Comparison of ENCODE assay signal across 1 cellular context in the genomic region with DNA sequence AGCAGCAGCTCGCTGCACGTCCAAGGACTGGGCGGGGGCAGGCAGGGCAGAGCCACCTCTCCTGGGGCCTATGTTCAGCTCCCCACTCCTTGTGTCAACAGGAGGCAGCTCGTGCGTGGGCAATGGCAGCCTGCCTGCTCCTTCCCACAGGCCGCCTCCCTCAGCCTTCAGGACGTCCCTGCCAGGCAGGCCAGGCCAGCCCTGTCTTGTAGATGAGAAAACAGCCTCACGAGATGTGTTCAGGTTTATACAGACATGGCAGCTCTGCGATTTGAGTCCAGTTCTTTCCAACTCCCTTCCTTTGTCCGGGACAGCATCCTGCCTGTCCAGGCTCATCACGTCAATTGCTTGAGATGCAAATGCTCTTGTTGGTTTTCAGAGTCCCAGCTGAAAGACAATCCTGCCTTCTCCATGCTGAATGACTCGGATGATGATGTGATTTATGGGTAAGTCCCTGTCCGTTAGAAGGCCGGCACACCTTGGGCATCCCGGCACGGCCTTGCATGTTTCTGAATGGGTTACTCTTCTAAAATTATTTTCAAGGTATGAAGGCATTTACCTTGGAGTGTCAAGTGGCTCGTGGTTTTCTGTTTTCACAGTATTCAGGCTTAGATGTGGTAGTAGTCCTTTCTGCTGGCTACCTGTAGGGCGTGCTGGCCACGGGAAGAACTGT.
TF ChIP-seq lines count a peak whose summit lies in the region.

No MANE protein-coding gene starts in this region.

TF ChIP-seq in GM23338, 12 proteins besides CTCF, POLR2A, EP300 and RAD21 (continued from another document):
- TF ChIP-seq, protein P1, sequence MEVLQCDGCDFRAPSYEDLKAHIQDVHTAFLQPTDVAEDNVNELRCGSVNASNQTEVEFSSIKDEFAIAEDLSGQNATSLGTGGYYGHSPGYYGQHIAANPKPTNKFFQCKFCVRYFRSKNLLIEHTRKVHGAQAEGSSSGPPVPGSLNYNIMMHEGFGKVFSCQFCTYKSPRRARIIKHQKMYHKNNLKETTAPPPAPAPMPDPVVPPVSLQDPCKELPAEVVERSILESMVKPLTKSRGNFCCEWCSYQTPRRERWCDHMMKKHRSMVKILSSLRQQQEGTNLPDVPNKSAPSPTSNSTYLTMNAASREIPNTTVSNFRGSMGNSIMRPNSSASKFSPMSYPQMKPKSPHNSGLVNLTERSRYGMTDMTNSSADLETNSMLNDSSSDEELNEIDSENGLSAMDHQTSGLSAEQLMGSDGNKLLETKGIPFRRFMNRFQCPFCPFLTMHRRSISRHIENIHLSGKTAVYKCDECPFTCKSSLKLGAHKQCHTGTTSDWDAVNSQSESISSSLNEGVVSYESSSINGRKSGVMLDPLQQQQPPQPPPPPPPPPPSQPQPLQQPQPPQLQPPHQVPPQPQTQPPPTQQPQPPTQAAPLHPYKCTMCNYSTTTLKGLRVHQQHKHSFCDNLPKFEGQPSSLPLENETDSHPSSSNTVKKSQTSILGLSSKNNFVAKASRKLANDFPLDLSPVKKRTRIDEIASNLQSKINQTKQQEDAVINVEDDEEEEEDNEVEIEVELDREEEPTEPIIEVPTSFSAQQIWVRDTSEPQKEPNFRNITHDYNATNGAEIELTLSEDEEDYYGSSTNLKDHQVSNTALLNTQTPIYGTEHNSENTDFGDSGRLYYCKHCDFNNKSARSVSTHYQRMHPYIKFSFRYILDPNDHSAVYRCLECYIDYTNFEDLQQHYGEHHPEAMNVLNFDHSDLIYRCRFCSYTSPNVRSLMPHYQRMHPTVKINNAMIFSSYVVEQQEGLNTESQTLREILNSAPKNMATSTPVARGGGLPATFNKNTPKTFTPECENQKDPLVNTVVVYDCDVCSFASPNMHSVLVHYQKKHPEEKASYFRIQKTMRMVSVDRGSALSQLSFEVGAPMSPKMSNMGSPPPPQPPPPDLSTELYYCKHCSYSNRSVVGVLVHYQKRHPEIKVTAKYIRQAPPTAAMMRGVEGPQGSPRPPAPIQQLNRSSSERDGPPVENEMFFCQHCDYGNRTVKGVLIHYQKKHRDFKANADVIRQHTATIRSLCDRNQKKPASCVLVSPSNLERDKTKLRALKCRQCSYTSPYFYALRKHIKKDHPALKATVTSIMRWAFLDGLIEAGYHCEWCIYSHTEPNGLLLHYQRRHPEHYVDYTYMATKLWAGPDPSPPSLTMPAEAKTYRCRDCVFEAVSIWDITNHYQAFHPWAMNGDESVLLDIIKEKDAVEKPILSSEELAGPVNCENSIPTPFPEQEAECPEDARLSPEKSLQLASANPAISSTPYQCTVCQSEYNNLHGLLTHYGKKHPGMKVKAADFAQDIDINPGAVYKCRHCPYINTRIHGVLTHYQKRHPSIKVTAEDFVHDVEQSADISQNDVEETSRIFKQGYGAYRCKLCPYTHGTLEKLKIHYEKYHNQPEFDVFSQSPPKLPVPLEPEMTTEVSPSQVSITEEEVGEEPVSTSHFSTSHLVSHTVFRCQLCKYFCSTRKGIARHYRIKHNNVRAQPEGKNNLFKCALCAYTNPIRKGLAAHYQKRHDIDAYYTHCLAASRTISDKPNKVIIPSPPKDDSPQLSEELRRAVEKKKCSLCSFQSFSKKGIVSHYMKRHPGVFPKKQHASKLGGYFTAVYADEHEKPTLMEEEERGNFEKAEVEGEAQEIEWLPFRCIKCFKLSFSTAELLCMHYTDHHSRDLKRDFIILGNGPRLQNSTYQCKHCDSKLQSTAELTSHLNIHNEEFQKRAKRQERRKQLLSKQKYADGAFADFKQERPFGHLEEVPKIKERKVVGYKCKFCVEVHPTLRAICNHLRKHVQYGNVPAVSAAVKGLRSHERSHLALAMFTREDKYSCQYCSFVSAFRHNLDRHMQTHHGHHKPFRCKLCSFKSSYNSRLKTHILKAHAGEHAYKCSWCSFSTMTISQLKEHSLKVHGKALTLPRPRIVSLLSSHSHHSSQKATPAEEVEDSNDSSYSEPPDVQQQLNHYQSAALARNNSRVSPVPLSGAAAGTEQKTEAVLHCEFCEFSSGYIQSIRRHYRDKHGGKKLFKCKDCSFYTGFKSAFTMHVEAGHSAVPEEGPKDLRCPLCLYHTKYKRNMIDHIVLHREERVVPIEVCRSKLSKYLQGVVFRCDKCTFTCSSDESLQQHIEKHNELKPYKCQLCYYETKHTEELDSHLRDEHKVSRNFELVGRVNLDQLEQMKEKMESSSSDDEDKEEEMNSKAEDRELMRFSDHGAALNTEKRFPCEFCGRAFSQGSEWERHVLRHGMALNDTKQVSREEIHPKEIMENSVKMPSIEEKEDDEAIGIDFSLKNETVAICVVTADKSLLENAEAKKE (CRISPR knock-in tag; IDR thresholded peaks at IDR 0.05), result no peak
- TF ChIP-seq CREB1 (CRISPR knock-in tag; IDR thresholded peaks at IDR 0.05; ENCODE audit: low read depth), result no peak
- TF ChIP-seq, protein P2, sequence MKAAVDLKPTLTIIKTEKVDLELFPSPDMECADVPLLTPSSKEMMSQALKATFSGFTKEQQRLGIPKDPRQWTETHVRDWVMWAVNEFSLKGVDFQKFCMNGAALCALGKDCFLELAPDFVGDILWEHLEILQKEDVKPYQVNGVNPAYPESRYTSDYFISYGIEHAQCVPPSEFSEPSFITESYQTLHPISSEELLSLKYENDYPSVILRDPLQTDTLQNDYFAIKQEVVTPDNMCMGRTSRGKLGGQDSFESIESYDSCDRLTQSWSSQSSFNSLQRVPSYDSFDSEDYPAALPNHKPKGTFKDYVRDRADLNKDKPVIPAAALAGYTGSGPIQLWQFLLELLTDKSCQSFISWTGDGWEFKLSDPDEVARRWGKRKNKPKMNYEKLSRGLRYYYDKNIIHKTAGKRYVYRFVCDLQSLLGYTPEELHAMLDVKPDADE (IDR thresholded peaks at IDR 0.05), result no peak
- no peak for TF ChIP-seq EZH2phosphoT487 (IDR thresholded peaks at IDR 0.05; ENCODE audit: unreplicated experiment)
TF ChIP-seq in GM23338: peak in this region for 0.
